22 cellular contexts compared by ENCODE assay signal in the genomic region with DNA sequence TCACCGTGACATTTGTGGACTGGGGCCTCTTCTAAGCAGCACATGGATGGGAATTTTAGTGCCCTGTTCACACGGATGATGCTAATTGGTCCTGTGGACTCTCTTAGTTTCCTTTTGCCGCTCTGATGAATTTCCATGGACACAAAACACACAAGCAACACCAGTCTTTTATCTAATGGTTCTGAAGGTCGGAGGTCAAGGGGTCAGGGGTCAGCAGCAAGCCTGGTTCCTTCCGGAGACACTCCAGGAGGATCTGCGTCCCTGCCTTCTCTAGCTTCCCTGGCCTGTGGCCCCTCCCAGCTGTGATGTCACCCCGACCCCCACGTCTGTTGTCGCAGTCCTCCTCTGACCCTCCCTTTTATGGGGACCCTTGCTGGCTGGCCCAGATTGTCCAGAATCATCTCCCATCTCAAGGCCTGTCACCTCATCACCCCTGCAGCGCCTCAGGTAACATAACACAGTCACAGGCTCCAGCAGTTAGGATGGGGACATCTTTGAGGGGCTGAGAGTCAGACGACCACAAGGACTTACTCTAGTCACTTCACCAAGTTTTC.
"Had no signal": no experiment of that assay in that cellular context is flagged by ENCODE, and none has a peak within 500 bp of the region (broad histone marks: within the 10 kb centered on the region; RNA-seq: fewer than 3 reads in every experiment).

No MANE protein-coding gene starts in this region.

- ATAC-seq: activated CD8-positive, alpha-beta T cell treated with anti-CD3 and anti-CD28 coated beads, Interleukin-2, amount 10 ng/mL, durations not matched to agents 7 days and 5 days; effector memory CD8-positive, alpha-beta T cell; left lobe of liver; right cardiac atrium; stimulated activated memory B cell treated with anti-CD40 and anti-IgM and Interleukin-4, amounts not matched to agents 10 μg/mL and 1 μg/mL and 100 μg/mL, for 72 hours had no signal

- H3K4me3 Mint-ChIP-seq: activated CD8-positive, alpha-beta T cell treated with anti-CD3 and anti-CD28 coated beads, Interleukin-2, amount 10 ng/mL, durations not matched to agents 7 days and 5 days; activated T-cell treated with anti-CD3 and anti-CD28 coated beads, Interleukin-2, amount 50 U/mL, for 24 hours; effector memory CD8-positive, alpha-beta T cell; nephron; stimulated activated memory B cell treated with anti-CD40 and anti-IgM and Interleukin-4, amounts not matched to agents 10 μg/mL and 1 μg/mL and 100 μg/mL, for 72 hours had no signal

- H3K9me3 Mint-ChIP-seq: activated T-cell treated with anti-CD3 and anti-CD28 coated beads, Interleukin-2, amount 50 U/mL, for 24 hours; activated T-helper 2 cell treated with anti-CD3 and anti-CD28 coated beads, Interferon-gamma antibody, Interleukin-2, Interleukin-4, amounts not matched to agents 10 μg/mL and 5 μg/mL and 100 μg/mL, durations not matched to agents 14 hours and 24 hours and 36 hours; effector memory CD8-positive, alpha-beta T cell; nephron; stimulated activated memory B cell treated with anti-CD40 and anti-IgM and Interleukin-4, amounts not matched to agents 10 μg/mL and 1 μg/mL and 100 μg/mL, for 72 hours had no signal

- H3K27ac ChIP-seq: breast epithelium, prostate gland, testis, upper lobe of left lung had no signal

- H3K4me1 ChIP-seq: breast epithelium, prostate gland, testis had no signal

- H3K4me3 ChIP-seq: breast epithelium, prostate gland, testis, upper lobe of left lung had no signal

- H3K27me3 Mint-ChIP-seq: activated T-cell treated with anti-CD3 and anti-CD28 coated beads, Interleukin-2, amount 50 U/mL, for 24 hours; effector memory CD8-positive, alpha-beta T cell; stimulated activated memory B cell treated with anti-CD40 and anti-IgM and Interleukin-4, amounts not matched to agents 10 μg/mL and 1 μg/mL and 100 μg/mL, for 72 hours had no signal

- H3K9me3 ChIP-seq: breast epithelium, prostate gland, testis, upper lobe of left lung had no signal

- H3K27me3 ChIP-seq: breast epithelium, testis, upper lobe of left lung had no signal

- H3K27ac Mint-ChIP-seq: activated CD8-positive, alpha-beta T cell treated with anti-CD3 and anti-CD28 coated beads, Interleukin-2, amount 10 ng/mL, durations not matched to agents 7 days and 5 days; activated T-cell treated with anti-CD3 and anti-CD28 coated beads, Interleukin-2, amount 50 U/mL, for 24 hours; activated T-helper 2 cell treated with anti-CD3 and anti-CD28 coated beads, Interferon-gamma antibody, Interleukin-2, Interleukin-4, amounts not matched to agents 10 μg/mL and 5 μg/mL and 100 μg/mL, durations not matched to agents 14 hours and 24 hours and 36 hours; nephron; stimulated activated memory B cell treated with anti-CD40 and anti-IgM and Interleukin-4, amounts not matched to agents 10 μg/mL and 1 μg/mL and 100 μg/mL, for 72 hours had no signal

- DNase-seq: activated CD4-positive, alpha-beta T cell treated with anti-CD3 and anti-CD28 coated beads for 48 hours; activated CD4-positive, CD25-positive, alpha-beta regulatory T cell; activated CD8-positive, alpha-beta T cell treated with anti-CD3 and anti-CD28 coated beads, Interleukin-2, amount 10 ng/mL, durations not matched to agents 7 days and 5 days; activated naive CD4-positive, alpha-beta T cell treated with Interleukin-2 at 50 U/mL for 16 hours; activated T-cell treated with anti-CD3 and anti-CD28 coated beads, Interleukin-2, amount 50 U/mL, for 24 hours; effector memory CD8-positive, alpha-beta T cell; hippocampal formation; islet precursor cell; mammary epithelial cell; midbrain; small intestine; stimulated activated CD4-positive, alpha-beta T cell treated with anti-CD3 and anti-CD28 coated beads, Interleukin-4, amount 100 ng/mL, for 24 hours; T-helper 9 cell; testis; upper lobe of left lung had no signal
